In genomic region chr10:103396789-103397087, GRCh38 we compare ENCODE assay signal across 1 cellular context.
TF ChIP-seq lines count a peak whose summit lies in the region.

No MANE protein-coding gene starts in this region.

TF ChIP-seq in endothelial cell of umbilical vein, 7 proteins besides CTCF, POLR2A, EP300 and RAD21:
- TF ChIP-seq POLR2AphosphoS5 (IDR thresholded peaks at IDR 0.05; ENCODE audit: insufficient read depth, low read depth, low read length) (no peak), GATA2 (IDR thresholded peaks at IDR 0.05; ENCODE audit: insufficient read depth, insufficient read length, low read depth, low read length) (no peak), FOS (IDR thresholded peaks at IDR 0.05; ENCODE audit: borderline replicate concordance, insufficient read depth, low read length) (no peak), MYC (IDR thresholded peaks at IDR 0.05; ENCODE audit: low read depth, low read length) (no peak), EZH2 (IDR thresholded peaks at IDR 0.05; ENCODE audit: borderline replicate concordance, low read depth, low read length, severe bottlenecking) (no peak), JUN (IDR thresholded peaks at IDR 0.05; ENCODE audit: borderline replicate concordance, insufficient read depth, insufficient read length, low read depth) (no peak)
- TF ChIP-seq, protein P1, sequence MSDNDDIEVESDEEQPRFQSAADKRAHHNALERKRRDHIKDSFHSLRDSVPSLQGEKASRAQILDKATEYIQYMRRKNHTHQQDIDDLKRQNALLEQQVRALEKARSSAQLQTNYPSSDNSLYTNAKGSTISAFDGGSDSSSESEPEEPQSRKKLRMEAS (IDR thresholded peaks at IDR 0.05; ENCODE audit: insufficient read depth, insufficient read length) = no peak
